1 cellular context compared by ENCODE assay signal in the genomic region with DNA sequence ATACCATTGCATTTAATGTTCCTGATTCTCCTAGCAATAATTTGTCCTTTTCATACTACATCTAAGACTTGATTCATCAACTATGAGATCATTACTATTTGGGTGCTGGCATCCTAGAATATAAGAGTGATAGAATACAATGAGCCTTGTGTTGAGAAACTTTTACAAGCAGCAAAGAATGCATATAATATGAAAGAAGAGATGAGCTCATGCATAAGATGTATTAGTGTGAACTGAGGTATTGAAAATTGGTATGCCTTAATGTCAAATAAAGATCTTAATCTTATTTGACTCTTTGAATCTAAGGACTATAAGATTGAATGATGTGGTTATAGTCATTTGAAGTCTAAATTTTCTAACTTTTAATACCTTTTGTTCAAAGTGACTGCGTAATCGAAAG.
A peak's percentile ranks its signal among the peaks of the same experiment; 100 is the strongest.
TF ChIP-seq lines count a peak whose summit lies in the region.

No MANE protein-coding gene starts in this region.

TF ChIP-seq in SK-N-SH, 30 proteins besides CTCF, POLR2A, EP300 and RAD21 (continued from another document):
- TF ChIP-seq, protein P1, sequence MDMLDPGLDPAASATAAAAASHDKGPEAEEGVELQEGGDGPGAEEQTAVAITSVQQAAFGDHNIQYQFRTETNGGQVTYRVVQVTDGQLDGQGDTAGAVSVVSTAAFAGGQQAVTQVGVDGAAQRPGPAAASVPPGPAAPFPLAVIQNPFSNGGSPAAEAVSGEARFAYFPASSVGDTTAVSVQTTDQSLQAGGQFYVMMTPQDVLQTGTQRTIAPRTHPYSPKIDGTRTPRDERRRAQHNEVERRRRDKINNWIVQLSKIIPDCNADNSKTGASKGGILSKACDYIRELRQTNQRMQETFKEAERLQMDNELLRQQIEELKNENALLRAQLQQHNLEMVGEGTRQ (IDR thresholded peaks at IDR 0.05; ENCODE audit: borderline replicate concordance, low read depth, low read length), result no peak
- TF ChIP-seq GATA2 (CRISPR knock-in tag; IDR thresholded peaks at IDR 0.05) (no peak), FOSL2 (IDR thresholded peaks at IDR 0.05; ENCODE audit: borderline replicate concordance, low read depth) (peak; percentile 6; the same call in 1 of the 2 replicates), SMC3 (IDR thresholded peaks at IDR 0.05; ENCODE audit: low read depth, low read length) (no peak), TCF12 (IDR thresholded peaks at IDR 0.05) (0 out of 2 replicates have a peak, but pooled peaks have one; percentile 15)
- TF ChIP-seq, protein P2, sequence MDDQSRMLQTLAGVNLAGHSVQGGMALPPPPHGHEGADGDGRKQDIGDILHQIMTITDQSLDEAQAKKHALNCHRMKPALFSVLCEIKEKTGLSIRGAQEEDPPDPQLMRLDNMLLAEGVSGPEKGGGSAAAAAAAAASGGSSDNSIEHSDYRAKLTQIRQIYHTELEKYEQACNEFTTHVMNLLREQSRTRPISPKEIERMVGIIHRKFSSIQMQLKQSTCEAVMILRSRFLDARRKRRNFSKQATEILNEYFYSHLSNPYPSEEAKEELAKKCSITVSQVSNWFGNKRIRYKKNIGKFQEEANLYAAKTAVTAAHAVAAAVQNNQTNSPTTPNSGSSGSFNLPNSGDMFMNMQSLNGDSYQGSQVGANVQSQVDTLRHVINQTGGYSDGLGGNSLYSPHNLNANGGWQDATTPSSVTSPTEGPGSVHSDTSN (IDR thresholded peaks at IDR 0.05), result peak; percentile 38; the same call in 1 of the 2 replicates
